Comparison of ENCODE assay signal across 1 cellular context in genomic region chr7:158631574-158632195, GRCh38.
TF ChIP-seq lines count a peak whose summit lies in the region.

No MANE protein-coding gene starts in this region.

TF ChIP-seq in HepG2, 621 proteins besides CTCF, POLR2A, EP300 and RAD21 (continued from another document):
- TF ChIP-seq, protein P1, sequence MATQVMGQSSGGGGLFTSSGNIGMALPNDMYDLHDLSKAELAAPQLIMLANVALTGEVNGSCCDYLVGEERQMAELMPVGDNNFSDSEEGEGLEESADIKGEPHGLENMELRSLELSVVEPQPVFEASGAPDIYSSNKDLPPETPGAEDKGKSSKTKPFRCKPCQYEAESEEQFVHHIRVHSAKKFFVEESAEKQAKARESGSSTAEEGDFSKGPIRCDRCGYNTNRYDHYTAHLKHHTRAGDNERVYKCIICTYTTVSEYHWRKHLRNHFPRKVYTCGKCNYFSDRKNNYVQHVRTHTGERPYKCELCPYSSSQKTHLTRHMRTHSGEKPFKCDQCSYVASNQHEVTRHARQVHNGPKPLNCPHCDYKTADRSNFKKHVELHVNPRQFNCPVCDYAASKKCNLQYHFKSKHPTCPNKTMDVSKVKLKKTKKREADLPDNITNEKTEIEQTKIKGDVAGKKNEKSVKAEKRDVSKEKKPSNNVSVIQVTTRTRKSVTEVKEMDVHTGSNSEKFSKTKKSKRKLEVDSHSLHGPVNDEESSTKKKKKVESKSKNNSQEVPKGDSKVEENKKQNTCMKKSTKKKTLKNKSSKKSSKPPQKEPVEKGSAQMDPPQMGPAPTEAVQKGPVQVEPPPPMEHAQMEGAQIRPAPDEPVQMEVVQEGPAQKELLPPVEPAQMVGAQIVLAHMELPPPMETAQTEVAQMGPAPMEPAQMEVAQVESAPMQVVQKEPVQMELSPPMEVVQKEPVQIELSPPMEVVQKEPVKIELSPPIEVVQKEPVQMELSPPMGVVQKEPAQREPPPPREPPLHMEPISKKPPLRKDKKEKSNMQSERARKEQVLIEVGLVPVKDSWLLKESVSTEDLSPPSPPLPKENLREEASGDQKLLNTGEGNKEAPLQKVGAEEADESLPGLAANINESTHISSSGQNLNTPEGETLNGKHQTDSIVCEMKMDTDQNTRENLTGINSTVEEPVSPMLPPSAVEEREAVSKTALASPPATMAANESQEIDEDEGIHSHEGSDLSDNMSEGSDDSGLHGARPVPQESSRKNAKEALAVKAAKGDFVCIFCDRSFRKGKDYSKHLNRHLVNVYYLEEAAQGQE (IDR thresholded peaks at IDR 0.05; ENCODE audit: borderline replicate concordance in 1 of 2, low read depth in 1 of 2, low read length in 2 of 2) = no peak
- TF ChIP-seq IRF9 (CRISPR knock-in tag; IDR thresholded peaks at IDR 0.05; ENCODE audit: borderline replicate concordance) (no peak), MLXIP (CRISPR knock-in tag; IDR thresholded peaks at IDR 0.05; ENCODE audit: borderline replicate concordance) (no peak), MYC (CRISPR knock-in tag; IDR thresholded peaks at IDR 0.05; ENCODE audit: borderline replicate concordance) (no peak), STAT5B (CRISPR knock-in tag; IDR thresholded peaks at IDR 0.05) (no peak)
